Comparison of ENCODE assay signal across 8 cellular contexts in the genomic region with DNA sequence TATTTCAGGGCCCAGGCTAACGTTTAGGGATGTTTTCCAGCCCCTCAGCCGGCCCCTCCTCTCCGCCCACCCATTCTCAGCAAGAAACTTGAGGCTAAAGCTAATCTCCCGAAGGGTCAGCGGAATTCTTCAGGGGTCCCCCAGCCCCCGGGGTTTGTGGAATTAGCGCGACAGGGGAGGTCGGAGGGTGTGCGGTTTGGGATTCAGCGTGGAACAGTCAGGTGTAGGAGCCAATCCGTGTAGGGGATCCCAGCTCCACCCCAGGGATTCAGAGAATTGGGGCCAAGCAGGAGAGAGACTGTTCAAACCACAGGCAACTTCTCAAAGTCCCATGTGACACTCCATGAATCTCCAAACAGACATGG. TPM values are rescaled to one million over a fixed set of nuclear protein-coding genes. Genes with fewer than 3 reads are reported as not detected.
A peak's percentile ranks its signal among the peaks of the same experiment; 100 is the strongest.
DNase-seq lines count a peak whose midpoint lies in the region; ATAC-seq and TF ChIP-seq lines count a peak whose summit lies in the region.

No MANE protein-coding gene starts in this region.

- H3K4me3 ChIP-seq in LNCaP clone FGC (ENCODE audit: low read depth, low read length) = peak overlapping the region; percentile 50
- H3K4me3 ChIP-seq in mononuclear cell (ENCODE audit: low read length) = peak overlapping the region; percentile 44

- DNase-seq in Ammon's horn (ENCODE audit: low spot score) = peak; percentile 6
- no peak for DNase-seq in LNCaP clone FGC (ENCODE audit: low read depth)
- DNase-seq in cerebellum (ENCODE audit: low spot score) = peak; percentile 27
- DNase-seq in cerebellar nuclear complex (lab: John Stamatoyannopoulos, UW) = no peak
- DNase-seq in NCI-H187 treated with DMSO at 0.1 percent for 48 hours (lab: John Stamatoyannopoulos, UW) = no peak

- H3K4me1 ChIP-seq in mononuclear cell (ENCODE audit: insufficient read depth, low read length) = peaks cover 21% of the 10 kb centered on the region

- peaks cover 16% of the 10 kb centered on the region for H3K27me3 ChIP-seq in mononuclear cell (ENCODE audit: insufficient read depth, low read length)

- no peak for TF ChIP-seq CTCF in LNCaP clone FGC (IDR thresholded peaks at IDR 0.05; ENCODE audit: control insufficient read depth, extremely low read depth, insufficient read depth)

- no peaks in the 10 kb centered on the region for H3K9me3 ChIP-seq in mononuclear cell (ENCODE audit: low read depth, low read length)

- ATAC-seq in HG02678 (IDR thresholded peaks at IDR 0.05; ENCODE audit: unreplicated experiment) (no peak), HG02884 (IDR thresholded peaks at IDR 0.05; ENCODE audit: unreplicated experiment) (no peak)

RNA-seq across cellular contexts. Expression of a gene that starts 1.7 kb away (rescaled TPM):
- total RNA-seq in cerebellum = 4.7 TPM
- total RNA-seq in mononuclear cell = 39.7 TPM

Comparison
In these comparisons a context has a peak if more than half of its experiments do, and no peak if none do; other contexts are left out.
1. DNase-seq: peak in Ammon's horn (single experiment) and cerebellum (single experiment); none in LNCaP clone FGC (single experiment), cerebellar nuclear complex (0 of 2) and NCI-H187 treated with DMSO at 0.1 percent for 48 hours (single experiment).